ENCODE assay signal across 1 cellular context in genomic region chrX:119266364-119266995, GRCh38.
TF ChIP-seq lines count a peak whose summit lies in the region.

No MANE protein-coding gene starts in this region.

TF ChIP-seq in HCT116, 20 proteins besides CTCF, POLR2A, EP300 and RAD21 (continued from another document):
- no peak for TF ChIP-seq REST (IDR thresholded peaks at IDR 0.05; ENCODE audit: low read depth)
- TF ChIP-seq YY1 (IDR thresholded peaks at IDR 0.05; ENCODE audit: extremely low read depth, insufficient replicate concordance, low read depth, low read length), result no peak
- TF ChIP-seq SRF (IDR thresholded peaks at IDR 0.05; ENCODE audit: low read depth), result no peak
- no peak for TF ChIP-seq MAX (IDR thresholded peaks at IDR 0.05)
- TF ChIP-seq EZH2 (IDR thresholded peaks at IDR 0.05), result no peak
- TF ChIP-seq ELF1 (IDR thresholded peaks at IDR 0.05; ENCODE audit: borderline replicate concordance, low read depth), result no peak
- no peak for TF ChIP-seq ATF3 (IDR thresholded peaks at IDR 0.05)
- no peak for TF ChIP-seq EZH2phosphoT487 (IDR thresholded peaks at IDR 0.05; ENCODE audit: borderline replicate concordance)
- no peak for TF ChIP-seq SIN3A (IDR thresholded peaks at IDR 0.05; ENCODE audit: low read depth)
- no peak for TF ChIP-seq EGR1 (IDR thresholded peaks at IDR 0.05; ENCODE audit: low read depth)
- no peak for TF ChIP-seq ZNF274 (IDR thresholded peaks at IDR 0.05; ENCODE audit: low read depth, low read length)
- no peak for TF ChIP-seq SP1 (IDR thresholded peaks at IDR 0.05; ENCODE audit: low read depth)
- TF ChIP-seq TCF7L2 (IDR thresholded peaks at IDR 0.05; ENCODE audit: borderline replicate concordance, extremely low read depth, insufficient read depth, insufficient read length), result no peak
- no peak for TF ChIP-seq FOSL1 (IDR thresholded peaks at IDR 0.05; ENCODE audit: low read depth)
- TF ChIP-seq ZBTB33 (IDR thresholded peaks at IDR 0.05; ENCODE audit: extremely low read depth, insufficient replicate concordance, low read length), result no peak
